In the genomic region with DNA sequence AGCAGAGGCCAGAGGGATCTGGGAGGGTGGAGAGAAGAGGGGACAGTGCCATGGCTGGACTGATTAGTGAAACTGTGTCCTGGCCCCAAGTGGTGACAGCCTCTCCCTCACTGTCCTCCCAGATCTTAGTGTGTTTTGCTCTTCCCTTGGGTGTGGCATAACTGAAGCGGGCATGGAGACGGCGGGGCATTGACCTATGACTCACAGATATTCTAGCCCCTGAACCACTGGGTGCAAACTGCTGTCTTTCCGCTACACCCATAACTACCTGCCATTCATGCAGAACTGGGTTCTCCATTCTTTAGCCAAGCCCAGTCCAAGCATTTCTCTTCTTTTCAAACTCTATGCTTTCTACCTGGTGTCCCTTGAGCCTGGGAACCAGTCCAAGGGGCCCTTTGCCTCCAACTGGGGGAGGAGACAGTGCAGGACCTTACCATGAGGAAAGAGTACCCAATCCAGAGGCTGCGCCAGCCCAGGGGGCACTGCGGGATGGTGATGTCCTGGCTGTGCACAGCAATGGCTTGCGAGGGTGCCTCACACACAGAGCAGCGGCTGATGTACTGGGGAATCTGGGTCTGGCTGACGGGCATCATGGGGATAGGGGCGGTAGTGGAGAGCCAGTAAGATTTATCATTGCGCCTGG, we compare ENCODE assay signal across 21 cellular contexts.
"Had no signal": no experiment of that assay in that cellular context is flagged by ENCODE, and none has a peak within 500 bp of the region (broad histone marks: within the 10 kb centered on the region; RNA-seq: fewer than 3 reads in every experiment).

No MANE protein-coding gene starts in this region.

- ATAC-seq: HepG2, T-cell had no signal

- H3K27ac ChIP-seq: SJSA1, SK-N-MC had no signal

- H3K27me3 ChIP-seq: SJSA1 had no signal

- H3K4me1 ChIP-seq: SJSA1 had no signal

- H3K36me3 ChIP-seq: SJSA1 had no signal

- DNase-seq: KBM-7, MV-4-11, NCI-H1048, NCI-H1105, NCI-H1436 treated with DMSO at 0.1 percent for 48 hours, NCI-H1694, NCI-H187 treated with DMSO at 0.1 percent for 48 hours, NCI-H2029 treated with DMSO at 0.1 percent for 48 hours, NCI-H226, NCI-H446, NCI-H510A, NCI-H524 treated with DMSO at 0.1 percent for 48 hours, NCI-H69, NCI-H774, Right ventricle myocardium superior, RPMI8226, SIG-M5, T-cell had no signal

- H3K4me3 ChIP-seq: SJSA1, SK-N-MC had no signal

- H3K9me3 ChIP-seq: SJSA1 had no signal
